In the genomic region with DNA sequence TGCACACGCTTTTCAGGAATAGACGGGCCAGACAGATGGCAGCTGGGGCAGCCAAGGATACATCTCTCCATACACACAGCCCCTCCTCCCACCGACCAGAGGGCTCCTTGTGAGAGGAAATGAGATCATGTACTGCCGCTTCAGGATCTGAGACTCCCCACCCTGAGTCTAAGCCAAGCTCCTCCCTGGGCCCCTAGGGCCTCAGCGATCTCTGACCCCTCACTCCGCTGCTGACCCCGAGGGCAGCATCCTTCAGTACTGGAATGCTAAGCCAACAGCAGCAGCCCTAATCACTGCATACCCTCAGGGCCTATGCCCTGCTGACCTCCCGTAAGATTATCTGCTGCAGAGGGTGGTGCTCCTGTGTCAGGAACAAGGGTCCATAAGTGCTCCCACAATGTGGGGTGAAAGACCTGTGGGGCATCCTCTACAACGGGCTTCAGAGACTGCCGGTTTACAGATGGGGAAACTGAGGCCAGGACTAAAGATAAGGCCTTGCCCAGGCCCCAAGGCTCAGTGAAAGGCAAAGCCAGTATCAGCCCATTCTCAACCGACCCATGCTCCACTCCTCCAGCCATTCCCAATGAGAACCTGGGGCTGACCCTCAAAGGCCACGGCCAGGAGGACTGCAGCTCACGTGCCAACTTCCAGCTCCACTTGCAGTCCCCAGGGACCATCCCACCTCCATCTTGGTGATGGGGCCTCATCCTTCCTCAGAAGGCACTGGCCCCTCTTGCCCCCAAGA, we compare ENCODE assay signal across 10 cellular contexts. TPM values are rescaled to one million over a fixed set of nuclear protein-coding genes. Genes with fewer than 3 reads are reported as not detected.
DNase-seq lines count a peak whose midpoint lies in the region; ATAC-seq and TF ChIP-seq lines count a peak whose summit lies in the region.
"Had no signal": no experiment of that assay in that cellular context is flagged by ENCODE, and none has a peak within 500 bp of the region (broad histone marks: within the 10 kb centered on the region; RNA-seq: fewer than 3 reads in every experiment).

No MANE protein-coding gene starts in this region.

- peak overlapping the region; percentile 95 for H3K27ac ChIP-seq in OCI-LY1 (ENCODE audit: low read depth, low read length, poor library complexity, severe bottlenecking)
- H3K27ac ChIP-seq in foreskin keratinocyte = peak overlapping the region; percentile 45
- no peak overlapping the region for H3K27ac ChIP-seq in trophoblast cell (ENCODE audit: low read depth, low read length)
- H3K27ac ChIP-seq: thoracic aorta had no signal

- H2AFZ ChIP-seq in OCI-LY1 (ENCODE audit: low read length) = no peak overlapping the region
- no peak overlapping the region for H2AFZ ChIP-seq in trophoblast cell (ENCODE audit: insufficient read depth, low read length, poor library complexity)

- H3K79me2 ChIP-seq in OCI-LY1 (ENCODE audit: insufficient read depth, low read length) (peaks cover 22% of the 10 kb centered on the region), trophoblast cell (ENCODE audit: control insufficient read depth, insufficient read depth, low read length, poor library complexity) (peaks cover 7% of the 10 kb centered on the region)

- H2BK120ac ChIP-seq in trophoblast cell (ENCODE audit: insufficient read depth, low read length, poor library complexity) = no peak overlapping the region

- H3K4me1 ChIP-seq in OCI-LY1 (ENCODE audit: insufficient read depth, low read length, severe bottlenecking) (peaks cover 100% of the 10 kb centered on the region), foreskin keratinocyte (peaks cover 27% of the 10 kb centered on the region), trophoblast cell (ENCODE audit: control insufficient read depth in 1 of 2, insufficient read depth in 2 of 2, low read length in 2 of 2) (peaks cover 45 to 66% of the 10 kb centered on the region in 2 experiments)

- H3K9ac ChIP-seq in OCI-LY1 (ENCODE audit: low read length) (peak overlapping the region; percentile 59; the same call in 1 of the 2 replicates), trophoblast cell (ENCODE audit: low read length) (no peak overlapping the region)

- no peaks in the 10 kb centered on the region for H3K9me2 ChIP-seq in OCI-LY1 (ENCODE audit: low read depth, low read length)

- TF ChIP-seq CTCF in OCI-LY1 (IDR thresholded peaks at IDR 0.05; ENCODE audit: low read length) = no peak
- TF ChIP-seq CTCF in foreskin keratinocyte (conservative IDR thresholded peaks at IDR 0.05) = no peak

- H3K4me2 ChIP-seq in OCI-LY1 (ENCODE audit: low read length) (peak overlapping the region; percentile 80), trophoblast cell (ENCODE audit: low read length) (peak overlapping the region; percentile 35)

- ATAC-seq in foreskin keratinocyte = no peak
- no peak for ATAC-seq in GM18511 (IDR thresholded peaks at IDR 0.05; ENCODE audit: unreplicated experiment)
- no peak for ATAC-seq in GM19455 (IDR thresholded peaks at IDR 0.05; ENCODE audit: unreplicated experiment)
- ATAC-seq in HG03139 (IDR thresholded peaks at IDR 0.05; ENCODE audit: unreplicated experiment) = no peak

- no peaks in the 10 kb centered on the region for H4K20me1 ChIP-seq in OCI-LY1 (ENCODE audit: insufficient read depth, low read length)

- H3K4me3 ChIP-seq in OCI-LY1 (ENCODE audit: low read depth, low read length, poor library complexity, severe bottlenecking) = peak overlapping the region; percentile 52
- H3K4me3 ChIP-seq in trophoblast cell (ENCODE audit: low read depth, low read length) = no peak overlapping the region
- H3K4me3 ChIP-seq: thoracic aorta had no signal

- peaks cover 8% of the 10 kb centered on the region for H3K79me1 ChIP-seq in trophoblast cell (ENCODE audit: low read length)

- H3K4ac ChIP-seq in trophoblast cell (ENCODE audit: low read depth, low read length) = no peak overlapping the region

- H2AK5ac ChIP-seq in trophoblast cell (ENCODE audit: low read length) = no peak overlapping the region

- H3F3A ChIP-seq in OCI-LY1 (ENCODE audit: insufficient read depth, low read length) = no peaks in the 10 kb centered on the region; the same call in 1 of the 2 replicates

- no peak overlapping the region for H4K12ac ChIP-seq in trophoblast cell (ENCODE audit: low read depth, low read length)

- peak overlapping the region; percentile 58 for H4K91ac ChIP-seq in trophoblast cell (ENCODE audit: low read depth, low read length)

- peak overlapping the region; percentile 3 for H2BK12ac ChIP-seq in trophoblast cell (ENCODE audit: low read length)

- no peak overlapping the region for H3K14ac ChIP-seq in trophoblast cell (ENCODE audit: low read length)

- peak overlapping the region; percentile 5 for H2BK5ac ChIP-seq in trophoblast cell (ENCODE audit: low read depth, low read length, poor library complexity)

- H3K36me3 ChIP-seq in OCI-LY1 (ENCODE audit: insufficient read depth, low read length) = peaks cover 28% of the 10 kb centered on the region; the same call in 1 of the 2 replicates
- H3K36me3 ChIP-seq in trophoblast cell (ENCODE audit: control insufficient read depth in 1 of 2, insufficient read depth in 2 of 2, low read length in 2 of 2) = peaks cover 26% of the 10 kb centered on the region in 2 experiments

- H3K23ac ChIP-seq in trophoblast cell (ENCODE audit: low read length) = no peak overlapping the region

- WGBS in trophoblast cell (ENCODE audit: extremely low coverage, insufficient coverage, insufficient read length) = no CpG with 5 or more reads among the region's 13 CpGs

- H3K9me3 ChIP-seq in OCI-LY1 (ENCODE audit: low read length) = no peaks in the 10 kb centered on the region
- peaks cover 3% of the 10 kb centered on the region for H3K9me3 ChIP-seq in trophoblast cell (ENCODE audit: insufficient read depth, low read depth, low read length)
- H3K9me3 ChIP-seq: thoracic aorta had no signal

- H4K8ac ChIP-seq in trophoblast cell (ENCODE audit: low read depth, low read length) = no peak overlapping the region

- H3K27me3 ChIP-seq in OCI-LY1 (ENCODE audit: insufficient read depth, low read length) (no peaks in the 10 kb centered on the region), foreskin keratinocyte (no peaks in the 10 kb centered on the region), trophoblast cell (ENCODE audit: insufficient read depth, low read length) (no peaks in the 10 kb centered on the region)

- DNase-seq in HT1080 (ENCODE audit: low read depth) = peak; percentile 55
- no peak for DNase-seq in foreskin keratinocyte
- DNase-seq in trophoblast cell = peak; percentile 28 to 37
- no peak for DNase-seq in SKM-1 treated with dmso at 0.1 percent for 144 hours (lab: John Stamatoyannopoulos, UW; ENCODE audit: unreplicated experiment)
- DNase-seq: GF-D8 had no signal

- peak overlapping the region; percentile 13 for H3K18ac ChIP-seq in trophoblast cell (ENCODE audit: low read length)

RNA-seq across cellular contexts. Expression of gene BICD2, which starts 37.5 kb away (rescaled TPM):
- 46.5 and 51.8 TPM in 2 replicates for total RNA-seq in HT1080 (2014; rRNA removed; shearing (Covaris generic))
- polyA plus RNA-seq in HT1080 (2015; cell fraction: cytosol; rRNA removed) = 29.0 and 33.4 TPM in 2 replicates
- polyA plus RNA-seq in HT1080 (2015; cell fraction: nucleus; rRNA removed) = 33.3 and 35.6 TPM in 2 replicates
- total RNA-seq in foreskin keratinocyte = 60.0 and 66.3 TPM in 2 replicates
- polyA plus RNA-seq in foreskin keratinocyte = 19.3 and 24.2 TPM in 2 replicates
- 25.7 and 26.4 TPM in 2 replicates for polyA plus RNA-seq in trophoblast cell (2013)

RNA-seq across cellular contexts. Expression of gene IPPK, which starts 57.2 kb away (rescaled TPM):
- 21.5 and 25.0 TPM in 2 replicates for total RNA-seq in HT1080 (2014; rRNA removed; shearing (Covaris generic))
- 17.2 and 21.7 TPM in 2 replicates for polyA plus RNA-seq in HT1080 (2015; cell fraction: cytosol; rRNA removed)
- 39.0 and 48.2 TPM in 2 replicates for polyA plus RNA-seq in HT1080 (2015; cell fraction: nucleus; rRNA removed)
- 16.7 and 17.1 TPM in 2 replicates for total RNA-seq in foreskin keratinocyte
- polyA plus RNA-seq in foreskin keratinocyte = 10.4 and 12.9 TPM in 2 replicates
- 7.8 and 8.4 TPM in 2 replicates for polyA plus RNA-seq in trophoblast cell (2013)

Comparison
In these comparisons a context has a peak if more than half of its experiments do, and no peak if none do; other contexts are left out.
1. DNase-seq: peak in HT1080 (single experiment) and trophoblast cell (2 of 2); none in foreskin keratinocyte (0 of 2) and SKM-1 treated with dmso at 0.1 percent for 144 hours (single experiment).